Comparison of ENCODE assay signal across 8 cellular contexts in genomic region chr1:220879509-220880366, GRCh38. TPM values are rescaled to one million over a fixed set of nuclear protein-coding genes. Genes with fewer than 3 reads are reported as not detected.
DNase-seq lines count a peak whose midpoint lies in the region; ATAC-seq and TF ChIP-seq lines count a peak whose summit lies in the region.

No MANE protein-coding gene starts in this region.

- H3K4me2 ChIP-seq in Loucy (ENCODE audit: low read depth, low read length, poor library complexity, severe bottlenecking) (peak overlapping the region; percentile 80), hepatocyte (peak overlapping the region; percentile 100)

- H3K36me3 Mint-ChIP-seq in activated naive CD8-positive, alpha-beta T cell treated with anti-CD3 and anti-CD28 coated beads, Interleukin-2, amount 50 U/mL, for 24 hours (ENCODE audit: low read depth) = no peaks in the 10 kb centered on the region

- H3K27me3 ChIP-seq in Loucy (ENCODE audit: insufficient read depth, low read length, poor library complexity, severe bottlenecking) (peaks cover 6% of the 10 kb centered on the region), hepatocyte (peaks cover 100% of the 10 kb centered on the region)

- peaks cover 79% of the 10 kb centered on the region for H3K27me3 Mint-ChIP-seq in activated naive CD8-positive, alpha-beta T cell treated with anti-CD3 and anti-CD28 coated beads, Interleukin-2, amount 50 U/mL, for 24 hours

- H4K20me1 ChIP-seq in Loucy (ENCODE audit: insufficient read depth, low read length, poor library complexity, severe bottlenecking) (no peaks in the 10 kb centered on the region), hepatocyte (ENCODE audit: insufficient read depth, poor library complexity, severe bottlenecking) (no peaks in the 10 kb centered on the region)

- WGBS in hepatocyte (ENCODE audit: low lambda C conversion rate, missing lambda C conversion rate) = 2% methylated on average over 67 of the region's 94 CpGs

- peak overlapping the region; percentile 89 for H2AFZ ChIP-seq in Loucy (ENCODE audit: low read length)
- peak overlapping the region; percentile 88 for H2AFZ ChIP-seq in hepatocyte

- H3F3A ChIP-seq in Loucy (ENCODE audit: low read depth) = no peaks in the 10 kb centered on the region

- H3K36me3 ChIP-seq in Loucy (ENCODE audit: insufficient read depth, low read length) = no peaks in the 10 kb centered on the region
- no peaks in the 10 kb centered on the region for H3K36me3 ChIP-seq in hepatocyte (replicated peaks; ENCODE audit: insufficient read depth, low read depth)

- no peaks in the 10 kb centered on the region for H3K79me2 ChIP-seq in Loucy (ENCODE audit: insufficient read depth, low read length)
- no peaks in the 10 kb centered on the region for H3K79me2 ChIP-seq in hepatocyte

- H3K4me1 Mint-ChIP-seq in activated naive CD8-positive, alpha-beta T cell treated with anti-CD3 and anti-CD28 coated beads, Interleukin-2, amount 50 U/mL, for 24 hours = peaks cover 34% of the 10 kb centered on the region

- H3K27ac ChIP-seq in hepatocyte = peak overlapping the region; percentile 18

- intact Hi-C loops in sciatic nerve (cut with DNase I) = no loop called here

- H3K4me1 ChIP-seq in Loucy (ENCODE audit: insufficient read depth, low read length, poor library complexity, severe bottlenecking) (peaks cover 12% of the 10 kb centered on the region), hepatocyte (ENCODE audit: insufficient read depth) (peaks cover 46% of the 10 kb centered on the region)

- DNase-seq in NCI-H748 (lab: John Stamatoyannopoulos, UW; ENCODE audit: unreplicated experiment) = peak; percentile 62
- DNase-seq in NCI-H748 treated with DMSO at 0.1 percent for 48 hours (lab: John Stamatoyannopoulos, UW) = no peak
- peak; percentile 14 for DNase-seq in activated naive CD8-positive, alpha-beta T cell treated with anti-CD3 and anti-CD28 coated beads, Interleukin-2, amount 50 U/mL, for 24 hours
- peak; percentile 40 for DNase-seq in hepatocyte (ENCODE audit: low spot score)
- DNase-seq in sciatic nerve (ENCODE audit: low spot score) = peak; percentile 79
- no peak for DNase-seq in activated CD8-positive, alpha-beta memory T cell treated with anti-CD3 and anti-CD28 coated beads, Interleukin-2, amount 50 U/mL, for 48 hours

- ATAC-seq in GM21528 (IDR thresholded peaks at IDR 0.05; ENCODE audit: low FRiP score, unreplicated experiment) (peak; percentile 53), sciatic nerve (peak; percentile 55)
- ATAC-seq in activated naive CD8-positive, alpha-beta T cell treated with anti-CD3 and anti-CD28 coated beads, Interleukin-2, amount 50 U/mL, for 24 hours = no peak

- H3K9me2 ChIP-seq in Loucy (replicated peaks; ENCODE audit: low read depth, low read length) (no peaks in the 10 kb centered on the region), hepatocyte (replicated peaks; ENCODE audit: insufficient read depth) (no peaks in the 10 kb centered on the region)

- H3K27ac Mint-ChIP-seq in activated naive CD8-positive, alpha-beta T cell treated with anti-CD3 and anti-CD28 coated beads, Interleukin-2, amount 50 U/mL, for 24 hours = no peak overlapping the region

- peak overlapping the region; percentile 78 for H3K4me3 Mint-ChIP-seq in activated naive CD8-positive, alpha-beta T cell treated with anti-CD3 and anti-CD28 coated beads, Interleukin-2, amount 50 U/mL, for 24 hours

- H3K9ac ChIP-seq in Loucy (ENCODE audit: low read depth, low read length, poor library complexity, severe bottlenecking) = peak overlapping the region; percentile 72

- peak; percentile 39 for TF ChIP-seq CTCF in Loucy (conservative IDR thresholded peaks at IDR 0.05; ENCODE audit: low read length)
- peak; percentile 9 for TF ChIP-seq CTCF in hepatocyte (IDR thresholded peaks at IDR 0.05; ENCODE audit: poor library complexity)

- peak overlapping the region; percentile 76 for H3K4me3 ChIP-seq in Loucy (ENCODE audit: low read length, poor library complexity, severe bottlenecking)
- peak overlapping the region; percentile 64 for H3K4me3 ChIP-seq in hepatocyte

- H3K9me3 ChIP-seq in Loucy (ENCODE audit: insufficient read depth, low read depth, low read length) (no peaks in the 10 kb centered on the region), hepatocyte (ENCODE audit: low read depth) (no peaks in the 10 kb centered on the region)

- no peaks in the 10 kb centered on the region for H3K9me3 Mint-ChIP-seq in activated naive CD8-positive, alpha-beta T cell treated with anti-CD3 and anti-CD28 coated beads, Interleukin-2, amount 50 U/mL, for 24 hours

RNA-seq across cellular contexts. Expression of gene HLX, which starts 0.5 kb away (rescaled TPM):
- total RNA-seq in hepatocyte (1.2 and 1.4 TPM in 2 replicates), sciatic nerve (28.8 TPM)
- polyA plus RNA-seq in hepatocyte = 5.9 and 6.1 TPM in 2 replicates

Comparison
In these comparisons a context has a peak if more than half of its experiments do, and no peak if none do; other contexts are left out.
1. DNase-seq: peak in NCI-H748 (single experiment), activated naive CD8-positive, alpha-beta T cell treated with anti-CD3 and anti-CD28 coated beads, Interleukin-2, amount 50 U/mL, for 24 hours (single experiment), hepatocyte (single experiment) and sciatic nerve (single experiment); none in NCI-H748 treated with DMSO at 0.1 percent for 48 hours (single experiment) and activated CD8-positive, alpha-beta memory T cell treated with anti-CD3 and anti-CD28 coated beads, Interleukin-2, amount 50 U/mL, for 48 hours (single experiment).
2. RNA of gene HLX, which starts 0.5 kb away (total RNA-seq): 28.8 TPM in sciatic nerve (single experiment); 1.2 to 1.4 TPM in hepatocyte; every median in the first group is over 10 times any median in the second.